ENCODE assay signal across 10 cellular contexts in genomic region chrX:85851418-85851817, GRCh38.
A peak's percentile ranks its signal among the peaks of the same experiment; 100 is the strongest.
DNase-seq lines count a peak whose midpoint lies in the region; ATAC-seq and TF ChIP-seq lines count a peak whose summit lies in the region.
"Had no signal": no experiment of that assay in that cellular context is flagged by ENCODE, and none has a peak within 500 bp of the region (broad histone marks: within the 10 kb centered on the region; RNA-seq: fewer than 3 reads in every experiment).

No MANE protein-coding gene starts in this region.

- no peaks in the 10 kb centered on the region for H3K27me3 ChIP-seq in prostate gland (replicated peaks; ENCODE audit: insufficient read depth)

- TF ChIP-seq CTCF in activated CD8-positive, alpha-beta T cell treated with anti-CD3 and anti-CD28 coated beads for 36 hours (IDR thresholded peaks at IDR 0.05): peak; percentile 16
- TF ChIP-seq CTCF in epithelial cell of esophagus (IDR thresholded peaks at IDR 0.05; ENCODE audit: insufficient read depth, low read depth, low read length, missing control alignments): peak; percentile 64
- peak in 1 of 4 experiments; percentile 18 for TF ChIP-seq CTCF in prostate gland (IDR thresholded peaks at IDR 0.05)

- no peaks in the 10 kb centered on the region for H3K4me1 ChIP-seq in prostate gland (replicated peaks)

- no peaks in the 10 kb centered on the region for H3K36me3 Mint-ChIP-seq in activated CD8-positive, alpha-beta T cell treated with anti-CD3 and anti-CD28 coated beads for 36 hours (ENCODE audit: low read depth)
- H3K36me3 Mint-ChIP-seq in activated CD8-positive, alpha-beta T cell treated with anti-CD3 and anti-CD28 coated beads, Interleukin-2, amount 10 ng/mL, durations not matched to agents 7 days and 5 days (ENCODE audit: low read depth): no peaks in the 10 kb centered on the region
- H3K36me3 Mint-ChIP-seq: activated naive CD4-positive, alpha-beta T cell treated with anti-CD3 and anti-CD28 coated beads, Interleukin-2, amount 50 U/mL, for 72 hours; IgD-negative memory B cell had no signal

- POLR2A ChIA-PET in activated CD8-positive, alpha-beta T cell treated with anti-CD3 and anti-CD28 coated beads for 36 hours (lab: Charles Lee): no interaction called here
- POLR2A ChIA-PET in activated CD8-positive, alpha-beta T cell treated with anti-CD3 and anti-CD28 coated beads, Interleukin-2, amount 10 ng/mL, durations not matched to agents 7 days and 5 days (lab: Charles Lee): no interaction called here

- H3K4me3 Mint-ChIP-seq in activated CD8-positive, alpha-beta T cell treated with anti-CD3 and anti-CD28 coated beads for 36 hours: no peak overlapping the region
- H3K4me3 Mint-ChIP-seq in activated CD8-positive, alpha-beta T cell treated with anti-CD3 and anti-CD28 coated beads, Interleukin-2, amount 10 ng/mL, durations not matched to agents 7 days and 5 days: no peak overlapping the region
- H3K4me3 Mint-ChIP-seq: IgD-negative memory B cell had no signal

- H3K4me3 ChIP-seq in epithelial cell of esophagus (ENCODE audit: low read length) (no peak overlapping the region), prostate gland (no peak overlapping the region)

- DNase-seq in activated CD8-positive, alpha-beta T cell treated with anti-CD3 and anti-CD28 coated beads for 36 hours: peak; percentile 15
- DNase-seq in activated CD8-positive, alpha-beta T cell treated with anti-CD3 and anti-CD28 coated beads, Interleukin-2, amount 10 ng/mL, durations not matched to agents 7 days and 5 days: no peak
- DNase-seq in KBM-7: peak; percentile 29
- DNase-seq in epithelial cell of esophagus (ENCODE audit: low read depth): peak; percentile 40
- peak; percentile 4 for DNase-seq in prostate gland (ENCODE audit: low spot score)
- no peak for DNase-seq in DMS79 treated with DMSO at 0.1 percent for 48 hours (lab: John Stamatoyannopoulos, UW)
- DNase-seq in stimulated activated naive CD4-positive, alpha-beta T cell treated with Interleukin-2 at 50 U/mL for 16 hours (lab: John Stamatoyannopoulos, UW): no peak

- ATAC-seq in activated CD8-positive, alpha-beta T cell treated with anti-CD3 and anti-CD28 coated beads for 36 hours: no peak
- ATAC-seq in activated CD8-positive, alpha-beta T cell treated with anti-CD3 and anti-CD28 coated beads, Interleukin-2, amount 10 ng/mL, durations not matched to agents 7 days and 5 days: no peak
- no peak for ATAC-seq in GM19023 (IDR thresholded peaks at IDR 0.05; ENCODE audit: unreplicated experiment)
- ATAC-seq: activated naive CD4-positive, alpha-beta T cell treated with anti-CD3 and anti-CD28 coated beads, Interleukin-2, amount 50 U/mL, for 72 hours had no signal

- no peaks in the 10 kb centered on the region for H3K9me3 ChIP-seq in prostate gland

- no peaks in the 10 kb centered on the region for H3K9me3 Mint-ChIP-seq in activated CD8-positive, alpha-beta T cell treated with anti-CD3 and anti-CD28 coated beads for 36 hours
- no peaks in the 10 kb centered on the region for H3K9me3 Mint-ChIP-seq in activated CD8-positive, alpha-beta T cell treated with anti-CD3 and anti-CD28 coated beads, Interleukin-2, amount 10 ng/mL, durations not matched to agents 7 days and 5 days (ENCODE audit: insufficient read depth)
- H3K9me3 Mint-ChIP-seq: activated naive CD4-positive, alpha-beta T cell treated with anti-CD3 and anti-CD28 coated beads, Interleukin-2, amount 50 U/mL, for 72 hours had no signal

- H3K27me3 Mint-ChIP-seq in activated CD8-positive, alpha-beta T cell treated with anti-CD3 and anti-CD28 coated beads for 36 hours: no peaks in the 10 kb centered on the region
- H3K27me3 Mint-ChIP-seq in activated CD8-positive, alpha-beta T cell treated with anti-CD3 and anti-CD28 coated beads, Interleukin-2, amount 10 ng/mL, durations not matched to agents 7 days and 5 days (ENCODE audit: low read depth): no peaks in the 10 kb centered on the region
- H3K27me3 Mint-ChIP-seq: IgD-negative memory B cell had no signal

- CTCF ChIA-PET in activated CD8-positive, alpha-beta T cell treated with anti-CD3 and anti-CD28 coated beads for 36 hours (lab: Charles Lee): no interaction called here
- CTCF ChIA-PET in activated CD8-positive, alpha-beta T cell treated with anti-CD3 and anti-CD28 coated beads, Interleukin-2, amount 10 ng/mL, durations not matched to agents 7 days and 5 days (lab: Charles Lee): no interaction called here

- intact Hi-C loops in activated CD8-positive, alpha-beta T cell treated with anti-CD3 and anti-CD28 coated beads for 36 hours (cut with micrococcal nuclease): no loop called here
- intact Hi-C loops in prostate gland (cut with DNase I): no loop called here

- in situ Hi-C loops in KBM-7 (cut with MboI; ENCODE audit: low pct_unique_long_range_greater_than_20kb, low sequenced_read_pairs): no loop called here

- H3K4me1 Mint-ChIP-seq in activated CD8-positive, alpha-beta T cell treated with anti-CD3 and anti-CD28 coated beads for 36 hours (ENCODE audit: low read depth): no peaks in the 10 kb centered on the region
- H3K4me1 Mint-ChIP-seq in activated CD8-positive, alpha-beta T cell treated with anti-CD3 and anti-CD28 coated beads, Interleukin-2, amount 10 ng/mL, durations not matched to agents 7 days and 5 days (ENCODE audit: low read depth): no peaks in the 10 kb centered on the region
- H3K4me1 Mint-ChIP-seq: IgD-negative memory B cell had no signal

- no peak overlapping the region for H3K27ac Mint-ChIP-seq in activated CD8-positive, alpha-beta T cell treated with anti-CD3 and anti-CD28 coated beads for 36 hours
- no peak overlapping the region for H3K27ac Mint-ChIP-seq in activated CD8-positive, alpha-beta T cell treated with anti-CD3 and anti-CD28 coated beads, Interleukin-2, amount 10 ng/mL, durations not matched to agents 7 days and 5 days
- H3K27ac Mint-ChIP-seq: activated naive CD4-positive, alpha-beta T cell treated with anti-CD3 and anti-CD28 coated beads, Interleukin-2, amount 50 U/mL, for 72 hours; IgD-negative memory B cell had no signal

- WGBS in prostate gland: 27% methylated on average over 3 of the region's 3 CpGs

- TF ChIP-seq POLR2A in prostate gland (IDR thresholded peaks at IDR 0.05): no peak

- no peak overlapping the region for H3K27ac ChIP-seq in prostate gland

- H3K36me3 ChIP-seq in prostate gland: no peaks in the 10 kb centered on the region

Comparison
In these comparisons a context has a peak if more than half of its experiments do, and no peak if none do; other contexts are left out.
1. DNase-seq: peak in activated CD8-positive, alpha-beta T cell treated with anti-CD3 and anti-CD28 coated beads for 36 hours (single experiment), KBM-7 (single experiment), epithelial cell of esophagus (single experiment) and prostate gland (single experiment); none in activated CD8-positive, alpha-beta T cell treated with anti-CD3 and anti-CD28 coated beads, Interleukin-2, amount 10 ng/mL, durations not matched to agents 7 days and 5 days (single experiment), DMS79 treated with DMSO at 0.1 percent for 48 hours (single experiment) and stimulated activated naive CD4-positive, alpha-beta T cell treated with Interleukin-2 at 50 U/mL for 16 hours (single experiment).